In the genomic region with DNA sequence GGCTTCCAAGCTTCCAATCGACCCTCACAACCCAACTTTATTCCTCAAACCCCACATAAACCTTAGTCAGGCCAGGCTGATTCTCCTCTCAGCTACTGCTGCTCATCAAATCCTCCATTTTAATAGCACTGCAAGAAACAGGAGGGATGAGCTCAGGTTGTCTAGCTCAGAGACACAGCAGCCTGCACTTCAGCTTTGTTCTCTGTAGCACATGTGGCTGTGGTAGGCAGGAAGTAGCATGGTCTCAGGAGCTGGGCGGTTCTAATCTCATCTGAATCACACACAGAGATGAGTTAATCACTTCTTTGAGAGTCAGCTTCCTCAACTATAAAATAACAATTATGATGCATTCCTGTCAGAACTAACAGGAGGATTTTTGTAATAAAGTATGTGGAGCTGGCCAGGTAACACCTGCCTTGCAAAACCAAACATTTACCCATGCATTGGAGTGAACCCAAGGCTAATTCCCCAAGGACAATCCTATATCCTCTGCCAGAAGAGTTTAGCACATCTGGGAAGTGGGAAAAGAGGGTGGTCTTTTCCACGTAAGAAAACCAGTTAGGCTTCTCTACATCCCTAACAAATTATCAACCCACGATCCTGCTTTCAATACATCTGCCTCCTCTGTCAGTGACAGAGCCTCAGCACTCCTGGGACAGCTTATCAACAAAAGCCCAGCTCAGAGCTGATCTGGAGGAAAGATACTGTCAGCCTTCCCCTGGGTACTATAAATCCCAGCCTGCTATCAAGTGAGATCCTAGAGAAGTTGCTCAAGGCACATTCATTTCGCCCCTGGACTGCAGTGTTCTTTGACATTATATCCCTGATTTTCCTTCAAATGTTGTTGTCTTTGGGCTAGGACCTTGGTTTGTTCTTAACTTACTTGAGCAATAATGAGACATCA, we compare ENCODE assay signal across 8 cellular contexts. TPM values are rescaled to one million over a fixed set of nuclear protein-coding genes. Genes with fewer than 3 reads are reported as not detected.
DNase-seq lines count a peak whose midpoint lies in the region; ATAC-seq and TF ChIP-seq lines count a peak whose summit lies in the region.

No MANE protein-coding gene starts in this region.

- ATAC-seq in GM19043 (IDR thresholded peaks at IDR 0.05; ENCODE audit: low read depth, unreplicated experiment): peak; percentile 87

- H3K4me2 ChIP-seq in Karpas-422 (ENCODE audit: low read depth, low read length, poor library complexity, severe bottlenecking) (no peak overlapping the region), smooth muscle cell (peak overlapping the region; percentile 44)

- no peaks in the 10 kb centered on the region for H3K9me3 ChIP-seq in Karpas-422 (ENCODE audit: low read length)
- H3K9me3 ChIP-seq in smooth muscle cell (replicated peaks; ENCODE audit: low read depth): no peaks in the 10 kb centered on the region
- no peaks in the 10 kb centered on the region for H3K9me3 ChIP-seq in prostate gland

- DNase-seq in A172 (ENCODE audit: low spot score): peak; percentile 84
- DNase-seq in Karpas-422: peak; percentile 43
- DNase-seq in activated CD4-positive, CD25-positive, alpha-beta regulatory T cell treated with anti-CD3 and anti-CD28 coated beads, Interleukin-2, amount 50 U/mL, for 72 hours: peak; percentile 31
- DNase-seq in effector CD8-positive, alpha-beta T cell (lab: John Stamatoyannopoulos, UW): peak; percentile 1
- no peak for DNase-seq in smooth muscle cell (lab: John Stamatoyannopoulos, UW; ENCODE audit: unreplicated experiment)
- DNase-seq in prostate gland (ENCODE audit: low spot score): no peak
- DNase-seq in posterior cingulate gyrus: no peak

- H3K27me3 ChIP-seq in Karpas-422 (ENCODE audit: low read length) (no peaks in the 10 kb centered on the region), smooth muscle cell (ENCODE audit: low read depth) (no peaks in the 10 kb centered on the region), prostate gland (replicated peaks; ENCODE audit: insufficient read depth) (no peaks in the 10 kb centered on the region)

- no peaks in the 10 kb centered on the region for H3K4me1 ChIP-seq in Karpas-422 (ENCODE audit: low read length)
- H3K4me1 ChIP-seq in smooth muscle cell (ENCODE audit: low read depth): no peaks in the 10 kb centered on the region
- no peaks in the 10 kb centered on the region for H3K4me1 ChIP-seq in prostate gland (replicated peaks)

- 45% methylated on average over 5 of the region's 5 CpGs for WGBS in smooth muscle cell (ENCODE audit: low lambda C conversion rate)
- 47% methylated on average over 5 of the region's 5 CpGs for WGBS in prostate gland

- TF ChIP-seq CTCF in smooth muscle cell (IDR thresholded peaks at IDR 0.05; ENCODE audit: borderline replicate concordance, insufficient read depth, poor library complexity, severe bottlenecking) (no peak), prostate gland (IDR thresholded peaks at IDR 0.05) (no peak)

- H2AFZ ChIP-seq in Karpas-422 (ENCODE audit: low read length) (no peak overlapping the region), smooth muscle cell (ENCODE audit: low read depth) (no peak overlapping the region)

- no peaks in the 10 kb centered on the region for H4K20me1 ChIP-seq in Karpas-422 (ENCODE audit: insufficient read depth, low read depth, low read length)
- H4K20me1 ChIP-seq in smooth muscle cell (ENCODE audit: low read depth): no peaks in the 10 kb centered on the region

- intact Hi-C loops in prostate gland (cut with DNase I) (no loop called here), posterior cingulate gyrus (cut with DNase I) (no loop called here)

- H3F3A ChIP-seq in smooth muscle cell (ENCODE audit: low read depth): no peaks in the 10 kb centered on the region

- H3K9ac ChIP-seq in Karpas-422 (ENCODE audit: low read length): no peak overlapping the region
- H3K9ac ChIP-seq in smooth muscle cell (ENCODE audit: low read depth): no peak overlapping the region

- peaks cover 85% of the 10 kb centered on the region for H3K79me2 ChIP-seq in Karpas-422 (ENCODE audit: low read length)
- H3K79me2 ChIP-seq in smooth muscle cell (ENCODE audit: low read depth): no peaks in the 10 kb centered on the region

- H3K4me3 ChIP-seq in Karpas-422 (ENCODE audit: low read length) (no peak overlapping the region), smooth muscle cell (no peak overlapping the region), prostate gland (no peak overlapping the region)

- TF ChIP-seq POLR2A in prostate gland (IDR thresholded peaks at IDR 0.05): no peak

- peaks cover 71% of the 10 kb centered on the region for H3K36me3 ChIP-seq in Karpas-422 (ENCODE audit: insufficient read depth, low read length)
- no peaks in the 10 kb centered on the region for H3K36me3 ChIP-seq in smooth muscle cell (ENCODE audit: low read depth)
- H3K36me3 ChIP-seq in prostate gland: no peaks in the 10 kb centered on the region

- H3K9me2 ChIP-seq in Karpas-422 (replicated peaks; ENCODE audit: insufficient read depth, low read length): no peaks in the 10 kb centered on the region

- H3K27ac ChIP-seq in Karpas-422 (ENCODE audit: low read length) (no peak overlapping the region), smooth muscle cell (ENCODE audit: low read depth) (peak overlapping the region; percentile 90), prostate gland (no peak overlapping the region)

RNA-seq across cellular contexts. Expression of a gene that starts 32.8 kb away (rescaled TPM):
- total RNA-seq in A172 (2014; rRNA removed; shearing (Covaris generic)): 7.8 and 19.3 TPM in 2 replicates
- total RNA-seq in Karpas-422 (2014; rRNA removed; shearing (Covaris generic); ENCODE audit: low replicate concordance): 19.4 and 42.4 TPM in 2 replicates
- total RNA-seq in smooth muscle cell (11.6 and 22.0 TPM in 2 replicates), prostate gland (1 to 10 TPM; 1.3 to 1.6 TPM)
- 7.8 and 10.5 TPM in 2 replicates for polyA plus RNA-seq in smooth muscle cell

Comparison
In these comparisons a context has a peak if more than half of its experiments do, and no peak if none do; other contexts are left out.
1. DNase-seq: peak in A172 (single experiment), Karpas-422 (single experiment), activated CD4-positive, CD25-positive, alpha-beta regulatory T cell treated with anti-CD3 and anti-CD28 coated beads, Interleukin-2, amount 50 U/mL, for 72 hours (single experiment) and effector CD8-positive, alpha-beta T cell (single experiment); none in smooth muscle cell (single experiment), prostate gland (single experiment) and posterior cingulate gyrus (0 of 10).